ENCODE assay signal across 12 cellular contexts in the genomic region with DNA sequence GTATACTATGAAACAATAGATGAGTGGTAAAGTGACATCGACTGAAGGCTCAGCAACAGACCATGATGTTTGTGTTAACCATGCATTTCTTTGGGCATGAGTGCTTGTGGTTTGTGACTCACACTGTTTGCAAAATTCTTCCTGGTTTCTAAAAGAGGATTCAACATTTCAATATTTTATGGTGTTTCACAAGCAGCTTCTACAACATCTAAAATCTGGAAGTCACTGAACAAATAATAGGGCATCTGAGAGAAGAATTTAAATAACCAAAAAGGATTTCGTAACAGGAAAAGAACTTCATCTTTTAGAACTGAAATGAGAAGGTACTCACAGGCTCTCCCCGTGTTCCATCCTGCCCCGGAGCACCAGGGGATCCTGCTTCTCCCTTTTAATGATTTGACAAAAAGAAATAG.
DNase-seq lines count a peak whose midpoint lies in the region; ATAC-seq and TF ChIP-seq lines count a peak whose summit lies in the region.
"Had no signal": no experiment of that assay in that cellular context is flagged by ENCODE, and none has a peak within 500 bp of the region (broad histone marks: within the 10 kb centered on the region; RNA-seq: fewer than 3 reads in every experiment).

No MANE protein-coding gene starts in this region.

- H3K27me3 Mint-ChIP-seq in CD8-positive, alpha-beta T cell (ENCODE audit: low read depth) = no peaks in the 10 kb centered on the region

- H3K9me3 ChIP-seq in CD8-positive, alpha-beta T cell (ENCODE audit: low read length) = no peaks in the 10 kb centered on the region
- H3K9me3 ChIP-seq: tibial nerve had no signal

- no peak overlapping the region for H3K4me3 Mint-ChIP-seq in CD8-positive, alpha-beta T cell

- H3K27me3 ChIP-seq in CD8-positive, alpha-beta T cell (ENCODE audit: insufficient read depth, low read length) = no peaks in the 10 kb centered on the region
- H3K27me3 ChIP-seq: tibial nerve had no signal

- ATAC-seq in HG03432 (IDR thresholded peaks at IDR 0.05; ENCODE audit: unreplicated experiment) (peak; percentile 55), HG03378 (IDR thresholded peaks at IDR 0.05; ENCODE audit: unreplicated experiment) (no peak), HG02571 (IDR thresholded peaks at IDR 0.05; ENCODE audit: unreplicated experiment) (no peak), HG03139 (IDR thresholded peaks at IDR 0.05; ENCODE audit: unreplicated experiment) (no peak)
- no peak for ATAC-seq in CD8-positive, alpha-beta T cell
- ATAC-seq: K562 had no signal

- H3K36me3 Mint-ChIP-seq in CD8-positive, alpha-beta T cell = no peaks in the 10 kb centered on the region

- H3K36me3 ChIP-seq in CD8-positive, alpha-beta T cell (ENCODE audit: insufficient read depth, low read length) = no peaks in the 10 kb centered on the region
- H3K36me3 ChIP-seq: tibial nerve had no signal

- no peaks in the 10 kb centered on the region for H3K4me1 Mint-ChIP-seq in CD8-positive, alpha-beta T cell (ENCODE audit: low read depth)

- H3K27ac Mint-ChIP-seq in CD8-positive, alpha-beta T cell = no peak overlapping the region

- no peak for TF ChIP-seq CTCF in AG04449 (IDR thresholded peaks at IDR 0.05; ENCODE audit: insufficient read depth, low read length, missing control alignments)
- no peak for TF ChIP-seq CTCF in fibroblast of villous mesenchyme (IDR thresholded peaks at IDR 0.05; ENCODE audit: insufficient read depth, low read depth, low read length)
- TF ChIP-seq CTCF in CD8-positive, alpha-beta T cell (IDR thresholded peaks at IDR 0.05) = no peak

- CTCF ChIA-PET in AG04449 (lab: Yijun Ruan, JAX) = no interaction called here
- CTCF ChIA-PET in CD8-positive, alpha-beta T cell (lab: Charles Lee) = no interaction called here

- POLR2A ChIA-PET in AG04449 (lab: Yijun Ruan, JAX) = no interaction called here
- POLR2A ChIA-PET in CD8-positive, alpha-beta T cell (lab: Charles Lee) = no interaction called here

- H3K27ac ChIP-seq in CD8-positive, alpha-beta T cell (ENCODE audit: low read depth, low read length) = no peak overlapping the region

- in situ Hi-C loops in SK-MEL-5 (cut with HindIII; ENCODE audit: low pct_unique_long_range_greater_than_20kb, low sequenced_read_pairs) = no loop called here

- no peaks in the 10 kb centered on the region for H3K4me1 ChIP-seq in CD8-positive, alpha-beta T cell (ENCODE audit: insufficient read depth, low read length)

- intact Hi-C loops in CD8-positive, alpha-beta T cell (cut with DNase I, micrococcal nuclease) = no loop called here

- DNase-seq in AG04449 (ENCODE audit: low read depth, low spot score) (peak; percentile 90), SK-MEL-5 (ENCODE audit: low read depth, low spot score) (peak; percentile 62), fibroblast of villous mesenchyme (ENCODE audit: low read depth) (peak; percentile 96)
- no peak for DNase-seq in CD8-positive, alpha-beta T cell
- DNase-seq: hypothalamus, small intestine had no signal

- H3K4me3 ChIP-seq in AG04449 (ENCODE audit: low read depth, low read length) = no peak overlapping the region
- H3K4me3 ChIP-seq in fibroblast of villous mesenchyme (ENCODE audit: low read depth, low read length) = no peak overlapping the region
- no peak overlapping the region for H3K4me3 ChIP-seq in CD8-positive, alpha-beta T cell (ENCODE audit: low read depth, low read length)
- H3K4me3 ChIP-seq: K562, tibial nerve had no signal

- H3K9me3 Mint-ChIP-seq in CD8-positive, alpha-beta T cell = peaks cover 8% of the 10 kb centered on the region

Comparison
In these comparisons a context has a peak if more than half of its experiments do, and no peak if none do; other contexts are left out.
1. DNase-seq: peak in AG04449 (single experiment), SK-MEL-5 (single experiment) and fibroblast of villous mesenchyme (single experiment); none in CD8-positive, alpha-beta T cell (0 of 7).